ENCODE assay signal across 19 cellular contexts in the genomic region with DNA sequence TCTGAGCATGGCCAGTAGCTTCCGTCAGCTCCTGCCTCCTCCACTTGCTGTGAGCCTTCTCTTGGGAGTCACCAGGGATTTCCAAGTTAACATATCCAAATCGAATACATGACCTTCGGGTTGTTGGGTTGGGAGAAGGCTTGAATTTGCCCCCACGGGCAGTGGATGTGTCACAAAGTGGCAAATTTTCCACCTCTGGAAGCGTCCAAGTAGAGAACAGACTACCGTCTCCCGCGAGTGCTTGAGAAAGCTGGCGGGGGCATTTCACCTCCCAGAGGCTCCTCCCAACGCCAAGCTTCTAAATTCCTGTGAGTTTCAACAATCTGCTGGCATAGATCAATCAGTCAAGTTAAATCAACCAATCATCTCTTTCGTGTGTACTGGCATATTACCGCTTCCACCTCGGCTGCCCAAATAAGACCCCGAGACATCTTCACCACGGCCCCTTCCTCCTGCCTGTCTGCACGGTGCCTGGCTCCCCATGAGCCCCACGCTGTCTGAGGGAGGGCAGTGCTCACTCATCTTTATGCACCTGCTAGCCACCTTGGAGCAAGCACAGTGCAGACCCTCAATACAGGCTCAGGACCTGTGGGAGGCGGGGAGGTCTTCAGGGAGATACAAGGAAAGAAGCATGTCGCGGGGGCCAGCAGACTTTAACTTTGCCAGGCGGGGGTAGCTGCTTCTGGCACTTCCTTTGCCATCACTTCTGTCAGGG.
DNase-seq lines count a peak whose midpoint lies in the region; ATAC-seq and TF ChIP-seq lines count a peak whose summit lies in the region.
"Had no signal": no experiment of that assay in that cellular context is flagged by ENCODE, and none has a peak within 500 bp of the region (broad histone marks: within the 10 kb centered on the region; RNA-seq: fewer than 3 reads in every experiment).

No MANE protein-coding gene starts in this region.

- no peak for TF ChIP-seq POLR2A in vagina (IDR thresholded peaks at IDR 0.05)

- H3K4me1 ChIP-seq in vagina: no peaks in the 10 kb centered on the region
- H3K4me1 ChIP-seq: A549, BE2C had no signal

- intact Hi-C loops in cardiac septum (cut with DNase I): no loop called here
- intact Hi-C loops in left ventricle myocardium superior (cut with micrococcal nuclease): no loop called here
- intact Hi-C loops in vagina (cut with DNase I): no loop called here

- no peaks in the 10 kb centered on the region for H3K27me3 ChIP-seq in vagina

- no peaks in the 10 kb centered on the region for H3K9me3 ChIP-seq in vagina
- H3K9me3 ChIP-seq: BE2C had no signal

- H3K27ac ChIP-seq in vagina: no peak overlapping the region
- H3K27ac ChIP-seq: A549 had no signal

- ATAC-seq in left ventricle myocardium superior (no peak), HG02970 (IDR thresholded peaks at IDR 0.05; ENCODE audit: low FRiP score, unreplicated experiment) (no peak), HG02973 (IDR thresholded peaks at IDR 0.05; ENCODE audit: unreplicated experiment) (no peak)
- ATAC-seq: A549, Panc1 had no signal

- DNase-seq in cardiac septum (ENCODE audit: low spot score): peak; percentile 66
- no peak for DNase-seq in left ventricle myocardium superior
- DNase-seq in ecto neural progenitor cell (ENCODE audit: low spot score): peak; percentile 31
- DNase-seq in mesenteric fat pad (ENCODE audit: low spot score): peak; percentile 55
- DNase-seq in vagina (ENCODE audit: extremely low spot score in 2 of 2): peak; percentile 52 to 60
- DNase-seq: BE2C, H7, HFFc6, Kasumi-1, NCI-H1417, NCI-H1694 treated with DMSO at 0.1 percent for 48 hours, NCI-H2081 treated with DMSO at 0.1 percent for 48 hours, NCI-H2171 treated with DMSO at 0.1 percent for 48 hours, NCI-H524 treated with DMSO at 0.1 percent for 48 hours, NCI-H82 had no signal

- no peak for TF ChIP-seq CTCF in vagina (IDR thresholded peaks at IDR 0.05)

- no peaks in the 10 kb centered on the region for H3K36me3 ChIP-seq in vagina
- H3K36me3 ChIP-seq: BE2C had no signal

- H3K4me3 ChIP-seq in vagina: no peak overlapping the region
- H3K4me3 ChIP-seq: A549 had no signal
